ENCODE assay signal across 8 cellular contexts in genomic region chr12:113098428-113099028, GRCh38. TPM values are rescaled to one million over a fixed set of nuclear protein-coding genes. Genes with fewer than 3 reads are reported as not detected.
DNase-seq lines count a peak whose midpoint lies in the region; ATAC-seq and TF ChIP-seq lines count a peak whose summit lies in the region.

No MANE protein-coding gene starts in this region.

- H3K4me2 ChIP-seq in OCI-LY3 (ENCODE audit: low read length), result peak overlapping the region; percentile 85
- no peak overlapping the region for H3K4me2 ChIP-seq in fibroblast of lung (ENCODE audit: extremely low read depth, insufficient read depth, low read length)
- H3K4me2 ChIP-seq in neural cell (ENCODE audit: low read length), result no peak overlapping the region

- H3K4me1 ChIP-seq in OCI-LY3 (ENCODE audit: low read length) (peaks cover 22% of the 10 kb centered on the region), fibroblast of lung (ENCODE audit: control insufficient read depth, extremely low read depth, insufficient read depth, low read length) (no peaks in the 10 kb centered on the region)

- H3K79me2 ChIP-seq in OCI-LY3 (ENCODE audit: low read length) (no peaks in the 10 kb centered on the region), fibroblast of lung (ENCODE audit: control insufficient read depth, insufficient read depth, low read length) (no peaks in the 10 kb centered on the region), neural cell (replicated peaks; ENCODE audit: insufficient read depth, low read length) (no peaks in the 10 kb centered on the region)

- H3K27ac ChIP-seq in OCI-LY3 (ENCODE audit: low read length), result no peak overlapping the region
- H3K27ac ChIP-seq in fibroblast of lung (ENCODE audit: insufficient read depth, low read length), result no peak overlapping the region
- H3K27ac ChIP-seq in neural cell (ENCODE audit: low read length), result peak overlapping the region; percentile 56
- H3K27ac ChIP-seq in substantia nigra (ENCODE audit: low read depth, low read length, poor library complexity, severe bottlenecking), result peak overlapping the region; percentile 73

- H3K9ac ChIP-seq in OCI-LY3 (ENCODE audit: low read length) (peak overlapping the region; percentile 18; the same call in 1 of the 2 replicates), fibroblast of lung (ENCODE audit: insufficient read depth, low read length) (no peak overlapping the region), neural cell (ENCODE audit: low read length) (no peak overlapping the region)

- TF ChIP-seq RAD21 in neural cell (conservative IDR thresholded peaks at IDR 0.05), result peak; percentile 80

- H3K9me3 ChIP-seq in OCI-LY3 (ENCODE audit: insufficient read depth, low read length) (no peaks in the 10 kb centered on the region), fibroblast of lung (ENCODE audit: control insufficient read depth, insufficient read depth, low read depth, low read length) (no peaks in the 10 kb centered on the region), neural cell (ENCODE audit: low read length) (no peaks in the 10 kb centered on the region)

- TF ChIP-seq CTCF in OCI-LY3 (IDR thresholded peaks at IDR 0.05; ENCODE audit: low read depth, low read length) (peak; percentile 96), fibroblast of lung (conservative IDR thresholded peaks at IDR 0.05 in 1 of 2, IDR thresholded peaks at IDR 0.05 in 1 of 2; ENCODE audit: low read depth in 1 of 2, low read length in 2 of 2) (peak; percentile 65 to 79), neural cell (IDR thresholded peaks at IDR 0.05; ENCODE audit: poor library complexity, severe bottlenecking) (peak; percentile 86)

- H2AFZ ChIP-seq in OCI-LY3 (ENCODE audit: low read depth, low read length), result peak overlapping the region; percentile 88
- H2AFZ ChIP-seq in fibroblast of lung (ENCODE audit: low read length), result no peak overlapping the region
- H2AFZ ChIP-seq in neural cell (ENCODE audit: low read depth, low read length), result no peak overlapping the region

- no peaks in the 10 kb centered on the region for H3K27me3 ChIP-seq in OCI-LY3 (ENCODE audit: low read depth, low read length)
- H3K27me3 ChIP-seq in fibroblast of lung (ENCODE audit: control insufficient read depth, insufficient read depth, low read length), result no peaks in the 10 kb centered on the region
- H3K27me3 ChIP-seq in neural cell (ENCODE audit: insufficient read depth, low read depth, low read length), result peaks cover 2% of the 10 kb centered on the region

- H4K20me1 ChIP-seq in OCI-LY3 (ENCODE audit: insufficient read depth, low read length) (no peaks in the 10 kb centered on the region), fibroblast of lung (ENCODE audit: control insufficient read depth, extremely low read depth, insufficient read depth, low read length) (no peaks in the 10 kb centered on the region), neural cell (ENCODE audit: insufficient read depth) (no peaks in the 10 kb centered on the region)

- ATAC-seq in GM18517 (IDR thresholded peaks at IDR 0.05; ENCODE audit: unreplicated experiment), result no peak

- no peaks in the 10 kb centered on the region for H3K9me2 ChIP-seq in neural cell (ENCODE audit: insufficient read depth, low read length)

- no peaks in the 10 kb centered on the region for H3F3A ChIP-seq in neural cell (ENCODE audit: insufficient read depth, low read length, poor library complexity, severe bottlenecking)

- H3K4me3 ChIP-seq in OCI-LY3 (ENCODE audit: low read length), result peak overlapping the region; percentile 50; the same call in 1 of the 2 replicates
- H3K4me3 ChIP-seq in fibroblast of lung (replicated peaks in 1 of 4; ENCODE audit: control extremely low read depth in 1 of 4, insufficient read depth in 1 of 4, low read depth in 3 of 4, low read length in 4 of 4), result no peak overlapping the region
- H3K4me3 ChIP-seq in neural cell (ENCODE audit: low read length), result peak overlapping the region; percentile 13

- H3K36me3 ChIP-seq in OCI-LY3 (replicated peaks; ENCODE audit: low read depth, low read length) (no peaks in the 10 kb centered on the region), fibroblast of lung (ENCODE audit: control insufficient read depth, insufficient read depth, low read length) (no peaks in the 10 kb centered on the region), neural cell (ENCODE audit: insufficient read depth, low read length) (peaks cover 6% of the 10 kb centered on the region)

- peak; percentile 58 for DNase-seq in GM04503 (ENCODE audit: low read depth)
- DNase-seq in HS-5 (ENCODE audit: low read depth), result peak; percentile 85
- DNase-seq in activated T-cell treated with anti-CD3 and anti-CD28 coated beads, Interleukin-2, amount 50 U/mL, for 48 hours, result peak; percentile 85 to 86
- peak; percentile 70 to 87 for DNase-seq in fibroblast of lung (ENCODE audit: low read depth in 2 of 2)
- DNase-seq in substantia nigra (lab: John Stamatoyannopoulos, UW), result peak; percentile 14 to 90 (median 68)

- TF ChIP-seq EP300 in neural cell (conservative IDR thresholded peaks at IDR 0.05; ENCODE audit: poor library complexity, severe bottlenecking), result no peak

TF ChIP-seq in neural cell, 6 proteins besides CTCF, POLR2A, EP300 and RAD21:
- TF ChIP-seq POLR2AphosphoS5 (IDR thresholded peaks at IDR 0.05), result no peak
- TF ChIP-seq SMC3 (conservative IDR thresholded peaks at IDR 0.05; ENCODE audit: poor library complexity), result peak; percentile 78

RNA-seq across cellular contexts. Expression of gene RASAL1, which starts 37.0 kb away (rescaled TPM):
- total RNA-seq in fibroblast of lung, result not detected in 2 replicates
- not detected in 2 replicates for polyA plus RNA-seq in fibroblast of lung
- not detected in 2 replicates for polyA plus RNA-seq in fibroblast of lung (2012)
- not detected in 2 replicates for polyA minus RNA-seq in fibroblast of lung (ENCODE audit: low replicate concordance)
- 0.14 and 0.15 TPM in 2 replicates for polyA plus RNA-seq in neural cell
- not detected in 2 replicates for polyA minus RNA-seq in neural cell

RNA-seq across cellular contexts. Expression of gene DTX1, which starts 42.0 kb away (rescaled TPM):
- total RNA-seq in fibroblast of lung, result 0.26 TPM in 1 of 2 replicates, not detected in the other
- polyA plus RNA-seq in fibroblast of lung (not detected in 2 replicates), neural cell (30.7 and 42.8 TPM in 2 replicates)
- not detected in 2 replicates for polyA plus RNA-seq in fibroblast of lung (2012)
- polyA minus RNA-seq in fibroblast of lung (ENCODE audit: low replicate concordance) (not detected in 2 replicates), neural cell (51.7 and 57.5 TPM in 2 replicates)

RNA-seq across cellular contexts. Expression of gene CFAP73, which starts 51.0 kb away (rescaled TPM):
- not detected in 2 replicates for total RNA-seq in fibroblast of lung
- not detected in 2 replicates for polyA plus RNA-seq in fibroblast of lung
- not detected in 2 replicates for polyA plus RNA-seq in fibroblast of lung (2012)
- polyA minus RNA-seq in fibroblast of lung (ENCODE audit: low replicate concordance), result not detected in 2 replicates
- not detected in 2 replicates for polyA plus RNA-seq in neural cell
- not detected in 2 replicates for polyA minus RNA-seq in neural cell

Comparison
In these comparisons a context has a peak if more than half of its experiments do, and no peak if none do; other contexts are left out.
1. H3K27ac ChIP-seq: peak in neural cell (single experiment) and substantia nigra (single experiment); none in OCI-LY3 (single experiment) and fibroblast of lung (single experiment).
2. H3K4me3 ChIP-seq: peak in OCI-LY3 (single experiment) and neural cell (single experiment); none in fibroblast of lung (0 of 4).
3. RNA of gene DTX1, which starts 42.0 kb away (polyA plus RNA-seq): 30.7 to 42.8 TPM in neural cell; not detected in fibroblast of lung; every median in the first group is over 10 times any median in the second.
4. Peak in every context shown above with its lines, with median percentiles within 50 percentile points of each other: DNase-seq and CTCF ChIP-seq.